ENCODE assay signal across 1 cellular context in the genomic region with DNA sequence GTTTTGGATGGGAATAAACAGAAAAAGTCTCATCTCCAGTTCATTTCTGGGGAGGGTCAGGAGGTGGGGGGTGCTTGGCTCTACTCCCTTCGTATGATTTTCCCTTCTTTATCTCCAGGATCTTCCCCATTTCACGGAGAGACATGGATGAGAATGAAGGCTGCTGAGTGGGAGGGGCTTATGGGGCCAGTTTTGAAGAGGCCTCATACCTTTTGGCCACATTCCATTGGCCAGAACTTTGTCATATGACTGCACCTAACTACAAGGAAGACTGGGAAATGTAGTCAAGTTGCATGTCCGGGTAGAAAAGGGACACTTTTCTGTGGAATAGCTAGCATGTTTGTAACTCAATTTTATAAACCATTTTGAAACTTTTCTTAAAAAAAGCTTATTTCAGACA.
TF ChIP-seq lines count a peak whose summit lies in the region.

No MANE protein-coding gene starts in this region.

TF ChIP-seq in GM23338, 12 proteins besides CTCF, POLR2A, EP300 and RAD21 (continued from another document):
- TF ChIP-seq, protein P1, sequence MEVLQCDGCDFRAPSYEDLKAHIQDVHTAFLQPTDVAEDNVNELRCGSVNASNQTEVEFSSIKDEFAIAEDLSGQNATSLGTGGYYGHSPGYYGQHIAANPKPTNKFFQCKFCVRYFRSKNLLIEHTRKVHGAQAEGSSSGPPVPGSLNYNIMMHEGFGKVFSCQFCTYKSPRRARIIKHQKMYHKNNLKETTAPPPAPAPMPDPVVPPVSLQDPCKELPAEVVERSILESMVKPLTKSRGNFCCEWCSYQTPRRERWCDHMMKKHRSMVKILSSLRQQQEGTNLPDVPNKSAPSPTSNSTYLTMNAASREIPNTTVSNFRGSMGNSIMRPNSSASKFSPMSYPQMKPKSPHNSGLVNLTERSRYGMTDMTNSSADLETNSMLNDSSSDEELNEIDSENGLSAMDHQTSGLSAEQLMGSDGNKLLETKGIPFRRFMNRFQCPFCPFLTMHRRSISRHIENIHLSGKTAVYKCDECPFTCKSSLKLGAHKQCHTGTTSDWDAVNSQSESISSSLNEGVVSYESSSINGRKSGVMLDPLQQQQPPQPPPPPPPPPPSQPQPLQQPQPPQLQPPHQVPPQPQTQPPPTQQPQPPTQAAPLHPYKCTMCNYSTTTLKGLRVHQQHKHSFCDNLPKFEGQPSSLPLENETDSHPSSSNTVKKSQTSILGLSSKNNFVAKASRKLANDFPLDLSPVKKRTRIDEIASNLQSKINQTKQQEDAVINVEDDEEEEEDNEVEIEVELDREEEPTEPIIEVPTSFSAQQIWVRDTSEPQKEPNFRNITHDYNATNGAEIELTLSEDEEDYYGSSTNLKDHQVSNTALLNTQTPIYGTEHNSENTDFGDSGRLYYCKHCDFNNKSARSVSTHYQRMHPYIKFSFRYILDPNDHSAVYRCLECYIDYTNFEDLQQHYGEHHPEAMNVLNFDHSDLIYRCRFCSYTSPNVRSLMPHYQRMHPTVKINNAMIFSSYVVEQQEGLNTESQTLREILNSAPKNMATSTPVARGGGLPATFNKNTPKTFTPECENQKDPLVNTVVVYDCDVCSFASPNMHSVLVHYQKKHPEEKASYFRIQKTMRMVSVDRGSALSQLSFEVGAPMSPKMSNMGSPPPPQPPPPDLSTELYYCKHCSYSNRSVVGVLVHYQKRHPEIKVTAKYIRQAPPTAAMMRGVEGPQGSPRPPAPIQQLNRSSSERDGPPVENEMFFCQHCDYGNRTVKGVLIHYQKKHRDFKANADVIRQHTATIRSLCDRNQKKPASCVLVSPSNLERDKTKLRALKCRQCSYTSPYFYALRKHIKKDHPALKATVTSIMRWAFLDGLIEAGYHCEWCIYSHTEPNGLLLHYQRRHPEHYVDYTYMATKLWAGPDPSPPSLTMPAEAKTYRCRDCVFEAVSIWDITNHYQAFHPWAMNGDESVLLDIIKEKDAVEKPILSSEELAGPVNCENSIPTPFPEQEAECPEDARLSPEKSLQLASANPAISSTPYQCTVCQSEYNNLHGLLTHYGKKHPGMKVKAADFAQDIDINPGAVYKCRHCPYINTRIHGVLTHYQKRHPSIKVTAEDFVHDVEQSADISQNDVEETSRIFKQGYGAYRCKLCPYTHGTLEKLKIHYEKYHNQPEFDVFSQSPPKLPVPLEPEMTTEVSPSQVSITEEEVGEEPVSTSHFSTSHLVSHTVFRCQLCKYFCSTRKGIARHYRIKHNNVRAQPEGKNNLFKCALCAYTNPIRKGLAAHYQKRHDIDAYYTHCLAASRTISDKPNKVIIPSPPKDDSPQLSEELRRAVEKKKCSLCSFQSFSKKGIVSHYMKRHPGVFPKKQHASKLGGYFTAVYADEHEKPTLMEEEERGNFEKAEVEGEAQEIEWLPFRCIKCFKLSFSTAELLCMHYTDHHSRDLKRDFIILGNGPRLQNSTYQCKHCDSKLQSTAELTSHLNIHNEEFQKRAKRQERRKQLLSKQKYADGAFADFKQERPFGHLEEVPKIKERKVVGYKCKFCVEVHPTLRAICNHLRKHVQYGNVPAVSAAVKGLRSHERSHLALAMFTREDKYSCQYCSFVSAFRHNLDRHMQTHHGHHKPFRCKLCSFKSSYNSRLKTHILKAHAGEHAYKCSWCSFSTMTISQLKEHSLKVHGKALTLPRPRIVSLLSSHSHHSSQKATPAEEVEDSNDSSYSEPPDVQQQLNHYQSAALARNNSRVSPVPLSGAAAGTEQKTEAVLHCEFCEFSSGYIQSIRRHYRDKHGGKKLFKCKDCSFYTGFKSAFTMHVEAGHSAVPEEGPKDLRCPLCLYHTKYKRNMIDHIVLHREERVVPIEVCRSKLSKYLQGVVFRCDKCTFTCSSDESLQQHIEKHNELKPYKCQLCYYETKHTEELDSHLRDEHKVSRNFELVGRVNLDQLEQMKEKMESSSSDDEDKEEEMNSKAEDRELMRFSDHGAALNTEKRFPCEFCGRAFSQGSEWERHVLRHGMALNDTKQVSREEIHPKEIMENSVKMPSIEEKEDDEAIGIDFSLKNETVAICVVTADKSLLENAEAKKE (CRISPR knock-in tag; IDR thresholded peaks at IDR 0.05): no peak
- TF ChIP-seq EZH2 (IDR thresholded peaks at IDR 0.05; ENCODE audit: low read depth, unreplicated experiment) (no peak), CREB1 (CRISPR knock-in tag; IDR thresholded peaks at IDR 0.05; ENCODE audit: low read depth) (no peak), JUNB (IDR thresholded peaks at IDR 0.05; ENCODE audit: unreplicated experiment) (no peak)
- TF ChIP-seq, protein P2, sequence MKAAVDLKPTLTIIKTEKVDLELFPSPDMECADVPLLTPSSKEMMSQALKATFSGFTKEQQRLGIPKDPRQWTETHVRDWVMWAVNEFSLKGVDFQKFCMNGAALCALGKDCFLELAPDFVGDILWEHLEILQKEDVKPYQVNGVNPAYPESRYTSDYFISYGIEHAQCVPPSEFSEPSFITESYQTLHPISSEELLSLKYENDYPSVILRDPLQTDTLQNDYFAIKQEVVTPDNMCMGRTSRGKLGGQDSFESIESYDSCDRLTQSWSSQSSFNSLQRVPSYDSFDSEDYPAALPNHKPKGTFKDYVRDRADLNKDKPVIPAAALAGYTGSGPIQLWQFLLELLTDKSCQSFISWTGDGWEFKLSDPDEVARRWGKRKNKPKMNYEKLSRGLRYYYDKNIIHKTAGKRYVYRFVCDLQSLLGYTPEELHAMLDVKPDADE (IDR thresholded peaks at IDR 0.05): peak; percentile 61; the same call in 1 of the 2 replicates
